7 cellular contexts compared by ENCODE assay signal in genomic region chr2:68925298-68925885, GRCh38. TPM values are rescaled to one million over a fixed set of nuclear protein-coding genes. Genes with fewer than 3 reads are reported as not detected.
DNase-seq lines count a peak whose midpoint lies in the region; ATAC-seq and TF ChIP-seq lines count a peak whose summit lies in the region.

No MANE protein-coding gene starts in this region.

- H3K4me1 ChIP-seq in ovary (ENCODE audit: insufficient read depth) = no peaks in the 10 kb centered on the region

- no peak for TF ChIP-seq POLR2A in ovary (IDR thresholded peaks at IDR 0.05)

- H3K36me3 Mint-ChIP-seq in activated T-cell treated with anti-CD3 and anti-CD28 coated beads, Interleukin-2, amount 50 U/mL, for 4 hours (ENCODE audit: insufficient read depth) = no peaks in the 10 kb centered on the region

- H3K9me3 ChIP-seq in ovary = no peaks in the 10 kb centered on the region

- no peak for TF ChIP-seq EP300 in ovary (IDR thresholded peaks at IDR 0.05)

- 32 to 37% (median 33%) methylated on average over 8 of the region's 8 CpGs for WGBS in ovary, 3 donors

- H3K4me1 Mint-ChIP-seq in activated T-cell treated with anti-CD3 and anti-CD28 coated beads, Interleukin-2, amount 50 U/mL, for 4 hours (ENCODE audit: low read depth) = peaks cover 4% of the 10 kb centered on the region

- H3K36me3 ChIP-seq in ovary = no peaks in the 10 kb centered on the region

- no peaks in the 10 kb centered on the region for H3K27me3 ChIP-seq in ovary

- peak; percentile 93 for TF ChIP-seq CTCF in fibroblast of villous mesenchyme (IDR thresholded peaks at IDR 0.05; ENCODE audit: insufficient read depth, low read depth, low read length)
- TF ChIP-seq CTCF in ovary (IDR thresholded peaks at IDR 0.05) = peak; percentile 71 to 87 (median 80)

- DNase-seq in ELF-1 (ENCODE audit: low read depth, low spot score) (peak; percentile 42), NOMO-1 treated with DMSO at 0.1 percent for 48 hours (lab: John Stamatoyannopoulos, UW; ENCODE audit: unreplicated experiment) (peak; percentile 55), fibroblast of villous mesenchyme (ENCODE audit: low read depth) (peak; percentile 55), ovary (peak in 2 of 5 donors; percentile 16 to 42)
- DNase-seq in activated T-cell treated with anti-CD3 and anti-CD28 coated beads, Interleukin-2, amount 50 U/mL, for 4 hours = peak; percentile 43

- intact Hi-C loops in ovary (cut with DNase I) = loop anchor here in 3 of 4 donors (5.0 to 10.0 kb wide), 3 partner anchors 221 to 463 kb away; partner anchors contain the start of genes APLF (in 2 of the 3) and FBXO48 (in 2 of the 3)

- H3K27me3 Mint-ChIP-seq in activated T-cell treated with anti-CD3 and anti-CD28 coated beads, Interleukin-2, amount 50 U/mL, for 4 hours (ENCODE audit: low read depth) = no peaks in the 10 kb centered on the region

- H3K27ac ChIP-seq in ovary = no peak overlapping the region

- H3K9me3 Mint-ChIP-seq in activated T-cell treated with anti-CD3 and anti-CD28 coated beads, Interleukin-2, amount 50 U/mL, for 4 hours = no peaks in the 10 kb centered on the region

- no peak overlapping the region for H3K4me3 ChIP-seq in fibroblast of villous mesenchyme (ENCODE audit: low read depth, low read length)
- no peak overlapping the region for H3K4me3 ChIP-seq in ovary

- ATAC-seq in HG02938 (IDR thresholded peaks at IDR 0.05; ENCODE audit: unreplicated experiment) = peak; percentile 78
- peak; percentile 60 to 65 for ATAC-seq in activated T-cell treated with anti-CD3 and anti-CD28 coated beads, Interleukin-2, amount 50 U/mL, for 4 hours
- ATAC-seq in HG03039 (IDR thresholded peaks at IDR 0.05; ENCODE audit: unreplicated experiment) = no peak

- H3K4me3 Mint-ChIP-seq in activated T-cell treated with anti-CD3 and anti-CD28 coated beads, Interleukin-2, amount 50 U/mL, for 4 hours = no peak overlapping the region

RNA-seq across cellular contexts. Expression of gene GKN2, which starts 27.3 kb away (rescaled TPM):
- not detected for total RNA-seq in activated T-cell treated with anti-CD3 and anti-CD28 coated beads, Interleukin-2, amount 50 U/mL, for 4 hours
- total RNA-seq in fibroblast of villous mesenchyme (not detected in 2 replicates), ovary (not detected)
- under 1 TPM in 1 of 2 donors, not detected in 1; 0.77 TPM for polyA plus RNA-seq in ovary

RNA-seq across cellular contexts. Expression of gene GKN1, which starts 49.0 kb away (rescaled TPM):
- total RNA-seq in activated T-cell treated with anti-CD3 and anti-CD28 coated beads, Interleukin-2, amount 50 U/mL, for 4 hours = not detected
- total RNA-seq in fibroblast of villous mesenchyme (under 0.01 and 0.32 TPM in 2 replicates), ovary (not detected)
- not detected for polyA plus RNA-seq in ovary

RNA-seq across cellular contexts. Expression of gene BMP10, which starts 54.2 kb away (rescaled TPM):
- not detected for total RNA-seq in activated T-cell treated with anti-CD3 and anti-CD28 coated beads, Interleukin-2, amount 50 U/mL, for 4 hours
- not detected in 2 replicates for total RNA-seq in fibroblast of villous mesenchyme
- not detected for total RNA-seq in ovary
- polyA plus RNA-seq in ovary = not detected
